22 cellular contexts compared by ENCODE assay signal in the genomic region with DNA sequence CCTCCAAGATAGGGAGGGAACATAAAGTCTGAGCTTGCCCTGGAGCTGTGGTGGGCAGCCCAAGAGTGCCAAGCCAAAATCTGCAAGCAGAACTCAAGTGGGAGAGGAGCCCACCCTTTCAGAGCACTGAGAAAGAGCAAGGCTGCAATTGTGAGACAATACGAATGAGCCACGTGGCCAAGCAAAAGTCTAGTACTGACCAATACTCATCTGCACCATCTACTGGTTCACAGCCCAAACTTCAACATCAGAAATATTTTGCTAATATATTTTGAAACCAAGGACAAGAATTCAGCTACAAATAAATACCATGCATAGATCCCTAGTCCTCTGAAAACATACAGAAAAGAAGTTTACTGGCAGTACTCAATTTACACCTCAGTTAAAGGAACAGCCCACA.
A peak's percentile ranks its signal among the peaks of the same experiment; 100 is the strongest.
DNase-seq lines count a peak whose midpoint lies in the region; TF ChIP-seq lines count a peak whose summit lies in the region.
"Had no signal": no experiment of that assay in that cellular context is flagged by ENCODE, and none has a peak within 500 bp of the region (broad histone marks: within the 10 kb centered on the region; RNA-seq: fewer than 3 reads in every experiment).

No MANE protein-coding gene starts in this region.

- intact Hi-C loops in A673 (cut with micrococcal nuclease; ENCODE audit: unreplicated experiment): no loop called here

- no peaks in the 10 kb centered on the region for H3K9me3 ChIP-seq in A673 (ENCODE audit: low read depth, low read length, poor library complexity, severe bottlenecking)
- H3K9me3 ChIP-seq: HAP-1, SJSA1, testis had no signal

- in situ Hi-C loops in GM13976 (cut with MboI; ENCODE audit: low sequenced_read_pairs, unreplicated experiment): no loop called here

- peak; percentile 6 for DNase-seq in A673 (ENCODE audit: low spot score)
- peak; percentile 2 for DNase-seq in HT-29 (ENCODE audit: low spot score)
- peak; percentile 7 for DNase-seq in RKO (ENCODE audit: low spot score)
- no peak for DNase-seq in epithelial cell of proximal tubule (ENCODE audit: low read depth)
- DNase-seq in NCI-H2227 (lab: John Stamatoyannopoulos, UW; ENCODE audit: unreplicated experiment): no peak
- no peak for DNase-seq in dermis blood vessel endothelial cell
- DNase-seq in globus pallidus (ENCODE audit: low spot score): no peak
- DNase-seq in GM13976 (ENCODE audit: low spot score): no peak
- DNase-seq: activated CD8-positive, alpha-beta memory T cell treated with anti-CD3 and anti-CD28 coated beads for 24 hours; activated naive CD4-positive, alpha-beta T cell treated with anti-CD3 and anti-CD28 coated beads for 36 hours; activated T-cell treated with anti-CD3 and anti-CD28 coated beads, Interleukin-2, amount 50 U/mL, for 48 hours; foreskin melanocyte; GF-D8; left cardiac atrium; midbrain; NCI-H1436 treated with DMSO at 0.1 percent for 48 hours; NCI-H2171; NCI-H526 treated with DMSO at 0.1 percent for 48 hours; T-helper 2 cell; testis had no signal

- TF ChIP-seq CTCF in A673 (conservative IDR thresholded peaks at IDR 0.05; ENCODE audit: low read depth, low read length): no peak
- peak; percentile 25 for TF ChIP-seq CTCF in epithelial cell of proximal tubule (conservative IDR thresholded peaks at IDR 0.05; ENCODE audit: low read depth, low read length)
- TF ChIP-seq CTCF in GM13976 (IDR thresholded peaks at IDR 0.05; ENCODE audit: borderline replicate concordance, control extremely low read depth, extremely low read depth, insufficient read depth, missing control alignments): no peak

- CTCF ChIA-PET in A673 (lab: Charles Lee): no interaction called here

- H3K4me3 ChIP-seq in A673 (ENCODE audit: low read depth, low read length, poor library complexity, severe bottlenecking) (no peak overlapping the region), epithelial cell of proximal tubule (ENCODE audit: low read depth, low read length) (no peak overlapping the region)
- H3K4me3 ChIP-seq: HAP-1, SJSA1, testis had no signal

- no TSS peak for BruUV-seq in A673 (replicated peaks; lab: Mats Ljungman, UMichigan)

- no peaks in the 10 kb centered on the region for H3K4me1 ChIP-seq in A673 (ENCODE audit: insufficient read depth, low read length, poor library complexity, severe bottlenecking)
- H3K4me1 ChIP-seq: HAP-1, SJSA1, testis had no signal

- H3K36me3 ChIP-seq in A673 (ENCODE audit: insufficient read depth, low read length, poor library complexity, severe bottlenecking): no peaks in the 10 kb centered on the region
- H3K36me3 ChIP-seq: HAP-1, SJSA1 had no signal

- POLR2A ChIA-PET in A673 (lab: Charles Lee; ENCODE audit: low non-redundant PET): no interaction called here

- no peak overlapping the region for H3K27ac ChIP-seq in A673 (ENCODE audit: low read depth, low read length, poor library complexity, severe bottlenecking)
- H3K27ac ChIP-seq: SJSA1, testis had no signal

- H3K27me3 ChIP-seq in A673 (replicated peaks; ENCODE audit: insufficient read depth, low read depth, low read length, poor library complexity): no peaks in the 10 kb centered on the region
- H3K27me3 ChIP-seq: SJSA1, testis had no signal

Comparison
In these comparisons a context has a peak if more than half of its experiments do, and no peak if none do; other contexts are left out.
1. DNase-seq: peak in A673 (single experiment), HT-29 (single experiment) and RKO (single experiment); none in epithelial cell of proximal tubule (single experiment), NCI-H2227 (single experiment), dermis blood vessel endothelial cell (single experiment), globus pallidus (single experiment) and GM13976 (single experiment).